ENCODE assay signal across 16 cellular contexts in genomic region chr12:122057769-122058168, GRCh38. TPM values are rescaled to one million over a fixed set of nuclear protein-coding genes. Genes with fewer than 3 reads are reported as not detected.
A peak's percentile ranks its signal among the peaks of the same experiment; 100 is the strongest.
DNase-seq lines count a peak whose midpoint lies in the region; ATAC-seq, FAIRE-seq and TF ChIP-seq lines count a peak whose summit lies in the region.
"Had no signal": no experiment of that assay in that cellular context is flagged by ENCODE, and none has a peak within 500 bp of the region (broad histone marks: within the 10 kb centered on the region; RNA-seq: fewer than 3 reads in every experiment).

No MANE protein-coding gene starts in this region.

- H3K9me3 ChIP-seq in HepG2 (ENCODE audit: low read length) (no peaks in the 10 kb centered on the region), right lobe of liver (no peaks in the 10 kb centered on the region), stomach smooth muscle (ENCODE audit: control insufficient read depth in 2 of 2, low read length in 2 of 2) (no peaks in the 10 kb centered on the region)
- H3K9me3 ChIP-seq: BLaER1 had no signal

- H3K27me3 ChIP-seq in HepG2 (ENCODE audit: control insufficient read depth in 1 of 2, insufficient read depth in 2 of 2, low read length in 2 of 2) (no peaks in the 10 kb centered on the region), right lobe of liver (no peaks in the 10 kb centered on the region), rectal smooth muscle tissue (ENCODE audit: control insufficient read depth, insufficient read depth, low read length) (no peaks in the 10 kb centered on the region), stomach smooth muscle (ENCODE audit: control insufficient read depth in 1 of 2, insufficient read depth in 2 of 2, low read length in 2 of 2) (no peaks in the 10 kb centered on the region)
- H3K27me3 ChIP-seq: BLaER1 had no signal

- H3K4me1 ChIP-seq in HepG2 (ENCODE audit: insufficient read depth, low read length) (peaks cover 20% of the 10 kb centered on the region), right lobe of liver (peaks cover 0 to 21% (median 4%) of the 10 kb centered on the region in 4 donors), rectal smooth muscle tissue (ENCODE audit: control insufficient read depth, insufficient read depth, low read length) (peaks cover 45% of the 10 kb centered on the region), stomach smooth muscle (ENCODE audit: control insufficient read depth, insufficient read depth, low read length) (peaks cover 61% of the 10 kb centered on the region)

- H3K9ac ChIP-seq in HepG2 (ENCODE audit: insufficient read depth, low read depth, low read length) (no peak overlapping the region), rectal smooth muscle tissue (ENCODE audit: low read length) (no peak overlapping the region), stomach smooth muscle (ENCODE audit: low read length in 2 of 2) (no peak overlapping the region)

- intact Hi-C loops in HepG2 (cut with micrococcal nuclease; ENCODE audit: unreplicated experiment) (no loop called here), right lobe of liver (cut with DNase I) (loop anchor here (5.0 kb wide), 1 partner anchor 65 kb away; no protein-coding TSS in a partner anchor)

- peaks cover 11 to 30% of the 10 kb centered on the region in 2 experiments; a peak in 4 of 5 replicates for H3K36me3 ChIP-seq in HepG2 (replicated peaks in 1 of 2; ENCODE audit: control insufficient read depth in 1 of 2, insufficient read depth in 2 of 2, low read length in 2 of 2)
- no peaks in the 10 kb centered on the region for H3K36me3 ChIP-seq in right lobe of liver
- peaks cover 2% of the 10 kb centered on the region for H3K36me3 ChIP-seq in rectal smooth muscle tissue (ENCODE audit: control insufficient read depth, insufficient read depth, low read length)
- peaks cover 0 to 2% of the 10 kb centered on the region in 2 donors for H3K36me3 ChIP-seq in stomach smooth muscle (ENCODE audit: control insufficient read depth in 2 of 2, insufficient read depth in 2 of 2, low read length in 2 of 2)

- TF ChIP-seq POLR2A in HepG2 (IDR thresholded peaks at IDR 0.05; ENCODE audit: insufficient read depth in 1 of 2, low read depth in 2 of 2, low read length in 2 of 2) (no peak), right lobe of liver (IDR thresholded peaks at IDR 0.05) (no peak)

- FAIRE-seq in HepG2 (lab: Jason Lieb, UNC) (no peak), D721Med (lab: Jason Lieb, UNC) (no peak)

- no peaks in the 10 kb centered on the region for H3K36me3 Mint-ChIP-seq in effector memory CD8-positive, alpha-beta T cell (ENCODE audit: insufficient read depth)
- H3K36me3 Mint-ChIP-seq: CD4-positive, alpha-beta memory T cell had no signal

- no peak overlapping the region for H3K4me3 Mint-ChIP-seq in effector memory CD8-positive, alpha-beta T cell
- H3K4me3 Mint-ChIP-seq: CD14-positive monocyte; CD4-positive, alpha-beta memory T cell had no signal

- in situ Hi-C loops in HepG2 (cut with HindIII; ENCODE audit: extremely low pct_ligation_motif_present, low pct_unique_long_range_greater_than_20kb) = loop anchor here (5.0 to 10.0 kb wide), 2 partner anchors 65 to 127 kb away; partner anchors contain the start of gene LRRC43

- TF ChIP-seq EP300 in HepG2 (IDR thresholded peaks at IDR 0.05; ENCODE audit: low read depth in 2 of 2, low read length in 2 of 2) (no peak), HepG2 (CRISPR knock-in tag; IDR thresholded peaks at IDR 0.05; ENCODE audit: borderline replicate concordance) (no peak)

- peaks cover 0 to 7% of the 10 kb centered on the region in 2 donors for H3K4me1 Mint-ChIP-seq in effector memory CD8-positive, alpha-beta T cell (ENCODE audit: low read depth in 2 of 2)

- DNase-seq in HepG2 (ENCODE audit: low spot score) (no peak), right lobe of liver (no peak), OCI-M2 (lab: John Stamatoyannopoulos, UW; ENCODE audit: unreplicated experiment) (no peak), D721Med (ENCODE audit: insufficient read length, low spot score) (no peak)
- DNase-seq in effector memory CD8-positive, alpha-beta T cell = no peak
- DNase-seq: CD4-positive, alpha-beta memory T cell; DMS79 treated with DMSO at 0.1 percent for 48 hours; GF-D8; GOT3 had no signal

- H3K4me3 ChIP-seq in HepG2 (replicated peaks in 1 of 3; ENCODE audit: insufficient read depth in 1 of 3, low read depth in 2 of 3, low read length in 3 of 3) (no peak overlapping the region), right lobe of liver (no peak overlapping the region), rectal smooth muscle tissue (ENCODE audit: low read length) (no peak overlapping the region), stomach smooth muscle (ENCODE audit: low read length in 2 of 2) (no peak overlapping the region)
- H3K4me3 ChIP-seq: BLaER1 had no signal

- no peaks in the 10 kb centered on the region for H3K79me2 ChIP-seq in HepG2 (ENCODE audit: insufficient read depth, low read length)

- no peak for TF ChIP-seq RAD21 in HepG2 (CRISPR knock-in tag; IDR thresholded peaks at IDR 0.05)

- no peaks in the 10 kb centered on the region for H3K9me3 Mint-ChIP-seq in effector memory CD8-positive, alpha-beta T cell
- H3K9me3 Mint-ChIP-seq: CD14-positive monocyte; CD4-positive, alpha-beta memory T cell had no signal

- H4K20me1 ChIP-seq in HepG2 (ENCODE audit: insufficient read depth, low read length) = no peaks in the 10 kb centered on the region

- H3K27ac Mint-ChIP-seq in effector memory CD8-positive, alpha-beta T cell = peak overlapping the region; percentile 23 to 47

- CTCF ChIA-PET in HepG2 (lab: Yijun Ruan, JAX; ENCODE audit: low intra/inter-chr PET ratio, low total read pairs) = no interaction called here

- ATAC-seq in HepG2 (no peak), right lobe of liver (no peak), HG02973 (IDR thresholded peaks at IDR 0.05; ENCODE audit: unreplicated experiment) (no peak)
- ATAC-seq in effector memory CD8-positive, alpha-beta T cell (replicated peaks) = no peak
- ATAC-seq: HCT116 had no signal

- POLR2A ChIA-PET in HepG2 (lab: Yijun Ruan, JAX) = no interaction called here

- H3K27me3 Mint-ChIP-seq in effector memory CD8-positive, alpha-beta T cell = no peaks in the 10 kb centered on the region
- H3K27me3 Mint-ChIP-seq: CD4-positive, alpha-beta memory T cell had no signal

- H3K27ac ChIP-seq in HepG2 (ENCODE audit: extremely low read length, insufficient read depth, low read length) (no peak overlapping the region), right lobe of liver (no peak overlapping the region), rectal smooth muscle tissue (ENCODE audit: low read depth, low read length) (peak overlapping the region; percentile 66), stomach smooth muscle (ENCODE audit: low read length) (peak overlapping the region; percentile 37)
- H3K27ac ChIP-seq: 22Rv1, BLaER1 had no signal

- WGBS in HepG2 (ENCODE audit: low lambda C conversion rate) = 88% methylated on average over 3 of the region's 3 CpGs
- 86% methylated on average over 3 of the region's 3 CpGs for WGBS in right lobe of liver (ENCODE audit: insufficient coverage, low coverage, low lambda C conversion rate, missing lambda C conversion rate)

- H2AFZ ChIP-seq in HepG2 (ENCODE audit: low read length) = no peak overlapping the region

- no TSS peak for BruUV-seq in HepG2 (replicated peaks; lab: Mats Ljungman, UMichigan)

- no peak for TF ChIP-seq CTCF in HepG2 (CRISPR knock-in tag; IDR thresholded peaks at IDR 0.05)
- no peak for TF ChIP-seq CTCF in right lobe of liver (IDR thresholded peaks at IDR 0.05)
- no peak for TF ChIP-seq CTCF in D721Med (IDR thresholded peaks at IDR 0.05; ENCODE audit: insufficient read depth, missing control alignments)

- H3K4me2 ChIP-seq in HepG2 (ENCODE audit: low read depth, low read length) = no peak overlapping the region
- H3K4me2 ChIP-seq: BLaER1 had no signal

RNA-seq across cellular contexts. Expression of gene MLXIP, which starts 20.8 kb away (rescaled TPM):
- total RNA-seq in HepG2 (2016; rRNA removed; fragmentation: Illumina TruSeq; extraction: Trizol) = 4.4 and 5.3 TPM in 2 replicates
- total RNA-seq in HepG2 (2016; cell fraction: cytosol; rRNA removed; fragmentation: Illumina TruSeq; extraction: Trizol; ENCODE audit: low read depth) = 23.5 and 32.3 TPM in 2 replicates
- total RNA-seq in HepG2 (2016; cell fraction: insoluble cytoplasmic fraction; rRNA removed; fragmentation: Illumina TruSeq; extraction: Trizol) = 4.0 and 6.0 TPM in 2 replicates
- 9.3 and 10.6 TPM in 2 replicates for total RNA-seq in HepG2 (2016; cell fraction: membrane; rRNA removed; fragmentation: Illumina TruSeq; extraction: Trizol)
- 7.4 and 8.4 TPM in 2 replicates for total RNA-seq in HepG2 (2016; cell fraction: nucleus; rRNA removed; fragmentation: Illumina TruSeq; extraction: Trizol)
- polyA plus RNA-seq in HepG2 (2011; rRNA removed) = 6.3 and 6.7 TPM in 2 replicates
- 2.2 and 2.4 TPM in 2 replicates for polyA plus RNA-seq in HepG2 (2011; cell fraction: cytosol; rRNA removed)
- polyA plus RNA-seq in HepG2 (2011; cell fraction: nucleus; rRNA removed) = 25.4 and 79.6 TPM in 2 replicates
- polyA plus RNA-seq in HepG2 (2012) = 10.8 and 14.9 TPM in 2 replicates
- 8.7 and 8.8 TPM in 2 replicates for polyA plus RNA-seq in HepG2 (2016; cell fraction: cytosol; fragmentation: Illumina TruSeq; extraction: Trizol; ENCODE audit: low read depth)
- 6.2 and 10.8 TPM in 2 replicates for polyA plus RNA-seq in HepG2 (2016; cell fraction: insoluble cytoplasmic fraction; fragmentation: Illumina TruSeq; extraction: Trizol; ENCODE audit: low read depth)
- 12.2 and 13.1 TPM in 2 replicates for polyA plus RNA-seq in HepG2 (2016; cell fraction: membrane; fragmentation: Illumina TruSeq; extraction: Trizol; ENCODE audit: low read depth)
- polyA plus RNA-seq in HepG2 (2016; cell fraction: nucleus; fragmentation: Illumina TruSeq; extraction: Trizol; ENCODE audit: insufficient read depth, low read depth) = 23.5 and 26.5 TPM in 2 replicates
- 10.1 and 18.6 TPM in 2 replicates for polyA minus RNA-seq in HepG2 (2011; rRNA and poly(A)+ RNA removed; ENCODE audit: low replicate concordance)
- 6.0 and 7.2 TPM in 2 replicates for polyA minus RNA-seq in HepG2 (2011; cell fraction: cytosol; rRNA and poly(A)+ RNA removed)
- 12.4 and 12.6 TPM in 2 replicates for polyA minus RNA-seq in HepG2 (2011; cell fraction: nucleus; rRNA and poly(A)+ RNA removed)
- total RNA-seq in right lobe of liver = 10 to 100 TPM; 13.9 to 45.9 (median 16.6) TPM

RNA-seq across cellular contexts. Expression of gene BCL7A, which starts 36.1 kb away (rescaled TPM):
- total RNA-seq in HepG2 (2016; rRNA removed; fragmentation: Illumina TruSeq; extraction: Trizol) (6.2 and 6.3 TPM in 2 replicates), right lobe of liver (1 to 10 TPM; 3.5 to 6.4 (median 4.6) TPM)
- 2.2 TPM in 2 replicates for total RNA-seq in HepG2 (2016; cell fraction: cytosol; rRNA removed; fragmentation: Illumina TruSeq; extraction: Trizol; ENCODE audit: low read depth)
- total RNA-seq in HepG2 (2016; cell fraction: insoluble cytoplasmic fraction; rRNA removed; fragmentation: Illumina TruSeq; extraction: Trizol) = 6.1 and 6.8 TPM in 2 replicates
- total RNA-seq in HepG2 (2016; cell fraction: membrane; rRNA removed; fragmentation: Illumina TruSeq; extraction: Trizol) = 3.4 and 3.6 TPM in 2 replicates
- 3.7 and 4.3 TPM in 2 replicates for total RNA-seq in HepG2 (2016; cell fraction: nucleus; rRNA removed; fragmentation: Illumina TruSeq; extraction: Trizol)
- polyA plus RNA-seq in HepG2 (2011; rRNA removed) = 4.1 and 5.4 TPM in 2 replicates
- 4.0 and 4.8 TPM in 2 replicates for polyA plus RNA-seq in HepG2 (2011; cell fraction: cytosol; rRNA removed)
- 6.8 and 7.1 TPM in 2 replicates for polyA plus RNA-seq in HepG2 (2011; cell fraction: nucleus; rRNA removed)
- 2.4 and 5.0 TPM in 2 replicates for polyA plus RNA-seq in HepG2 (2012)
- 0.48 and 0.57 TPM in 2 replicates for polyA plus RNA-seq in HepG2 (2016; cell fraction: cytosol; fragmentation: Illumina TruSeq; extraction: Trizol; ENCODE audit: low read depth)
- polyA plus RNA-seq in HepG2 (2016; cell fraction: insoluble cytoplasmic fraction; fragmentation: Illumina TruSeq; extraction: Trizol; ENCODE audit: low read depth) = 5.6 and 7.4 TPM in 2 replicates
- 1.6 and 1.7 TPM in 2 replicates for polyA plus RNA-seq in HepG2 (2016; cell fraction: membrane; fragmentation: Illumina TruSeq; extraction: Trizol; ENCODE audit: low read depth)
- polyA plus RNA-seq in HepG2 (2016; cell fraction: nucleus; fragmentation: Illumina TruSeq; extraction: Trizol; ENCODE audit: insufficient read depth, low read depth) = 7.0 and 8.7 TPM in 2 replicates
- polyA minus RNA-seq in HepG2 (2011; rRNA and poly(A)+ RNA removed; ENCODE audit: low replicate concordance) = 5.1 and 5.3 TPM in 2 replicates
- polyA minus RNA-seq in HepG2 (2011; cell fraction: cytosol; rRNA and poly(A)+ RNA removed) = 2.1 and 3.2 TPM in 2 replicates
- polyA minus RNA-seq in HepG2 (2011; cell fraction: nucleus; rRNA and poly(A)+ RNA removed) = 3.6 TPM in 2 replicates

Comparison
In these comparisons a context has a peak if more than half of its experiments do, and no peak if none do; other contexts are left out.
1. H3K27ac ChIP-seq: peak in rectal smooth muscle tissue (single experiment) and stomach smooth muscle (single experiment); none in HepG2 (single experiment) and right lobe of liver (0 of 3).